ENCODE assay signal across 8 cellular contexts in genomic region chr19:54448774-54449700, GRCh38. TPM values are rescaled to one million over a fixed set of nuclear protein-coding genes. Genes with fewer than 3 reads are reported as not detected.
DNase-seq lines count a peak whose midpoint lies in the region; ATAC-seq and FAIRE-seq lines count a peak whose summit lies in the region.

LENG8 (plus strand) TSS chr19:54449199; CDS start chr19:54451345, 2,146 bp downstream.

- peak; percentile 69 for ATAC-seq in GM21367 (IDR thresholded peaks at IDR 0.05; ENCODE audit: unreplicated experiment)

- no peaks in the 10 kb centered on the region for H3K27me3 ChIP-seq in endocrine pancreas (ENCODE audit: control insufficient read depth, insufficient read depth, low read length)

- H3K4me1 ChIP-seq in endocrine pancreas (ENCODE audit: control insufficient read depth, insufficient read depth, low read length), result peaks cover 7% of the 10 kb centered on the region

- DNase-seq in COLO829 (ENCODE audit: low spot score) (peak; percentile 97), HTR-8/SVneo (ENCODE audit: insufficient read length, low spot score) (peak; percentile 95), NOMO-1 treated with dmso at 0.1 percent for 144 hours (lab: John Stamatoyannopoulos, UW; ENCODE audit: unreplicated experiment) (peak; percentile 98), mesenteric fat pad (ENCODE audit: low spot score) (peak; percentile 99)
- DNase-seq in activated CD8-positive, alpha-beta memory T cell treated with anti-CD3 and anti-CD28 coated beads for 48 hours (ENCODE audit: low read depth in 2 of 3, low spot score in 2 of 3), result peak; percentile 89 to 96 (median 91)
- peak; percentile 87 for DNase-seq in stimulated activated CD8-positive, alpha-beta memory T cell treated with anti-CD3 and anti-CD28 coated beads, Interleukin-15, amount 100 ng/mL, for 24 hours (ENCODE audit: low read depth)

- H3K9me3 ChIP-seq in endocrine pancreas (ENCODE audit: control insufficient read depth, low read length), result no peaks in the 10 kb centered on the region

- peak within 1 kb of the TSS; percentile 99 for H3K9ac ChIP-seq in endocrine pancreas (ENCODE audit: control insufficient read depth, insufficient read depth, low read length)

- peak within 1 kb of the TSS; percentile 94 for H3K4me3 ChIP-seq in endocrine pancreas (ENCODE audit: control insufficient read depth, insufficient read depth, low read length)

- FAIRE-seq in HTR-8/SVneo (lab: Jason Lieb, UNC), result peak; percentile 99

- H3K36me3 ChIP-seq in endocrine pancreas (ENCODE audit: control insufficient read depth, insufficient read depth, low read length), result peaks cover 13% of the 10 kb centered on the region

RNA-seq across cellular contexts. Expression of gene LENG8, which starts in this region (rescaled TPM):
- total RNA-seq in mesenteric fat pad, result 141 TPM

Comparison
In these comparisons a context has a peak if more than half of its experiments do, and no peak if none do; other contexts are left out.
1. Peak in every context shown above with its lines: DNase-seq, ATAC-seq and H3K4me3 ChIP-seq.